ENCODE assay signal across 8 cellular contexts in the genomic region with DNA sequence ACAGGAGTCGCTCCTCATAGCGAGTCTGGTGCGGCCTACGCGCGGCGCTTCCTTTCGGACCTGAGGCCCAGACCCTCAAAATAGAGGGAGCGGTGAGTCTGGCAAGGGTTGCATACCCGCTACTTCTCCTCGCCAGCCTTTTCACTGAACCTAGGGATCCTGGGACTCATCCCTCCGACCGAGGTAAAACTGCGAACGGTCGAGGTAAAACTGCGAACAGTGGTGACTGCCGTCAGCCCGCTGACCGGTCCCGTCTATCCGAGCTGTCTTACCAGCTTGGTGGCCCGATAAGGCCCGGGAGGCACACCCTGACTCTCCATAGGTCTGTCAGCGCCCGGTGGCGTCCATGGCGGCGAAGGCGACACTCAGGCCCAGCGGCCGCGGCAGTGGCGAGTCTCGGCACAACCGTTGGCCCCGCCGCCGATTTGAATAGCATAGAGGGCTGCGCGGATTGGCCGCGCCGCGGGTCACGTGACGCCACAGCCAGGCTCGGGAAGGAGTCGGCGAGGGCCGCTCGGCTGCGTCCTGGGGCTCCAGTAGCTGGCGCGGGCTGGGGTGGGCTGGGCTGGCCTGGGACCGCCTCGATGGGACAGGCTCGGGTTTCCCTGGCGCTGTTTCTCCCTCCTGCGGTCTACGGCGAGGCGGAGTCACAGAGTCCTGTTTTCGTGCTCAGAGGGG. TPM values are rescaled to one million over a fixed set of nuclear protein-coding genes. Genes with fewer than 3 reads are reported as not detected.
DNase-seq lines count a peak whose midpoint lies in the region; ATAC-seq, FAIRE-seq and TF ChIP-seq lines count a peak whose summit lies in the region.

A gene with protein sequence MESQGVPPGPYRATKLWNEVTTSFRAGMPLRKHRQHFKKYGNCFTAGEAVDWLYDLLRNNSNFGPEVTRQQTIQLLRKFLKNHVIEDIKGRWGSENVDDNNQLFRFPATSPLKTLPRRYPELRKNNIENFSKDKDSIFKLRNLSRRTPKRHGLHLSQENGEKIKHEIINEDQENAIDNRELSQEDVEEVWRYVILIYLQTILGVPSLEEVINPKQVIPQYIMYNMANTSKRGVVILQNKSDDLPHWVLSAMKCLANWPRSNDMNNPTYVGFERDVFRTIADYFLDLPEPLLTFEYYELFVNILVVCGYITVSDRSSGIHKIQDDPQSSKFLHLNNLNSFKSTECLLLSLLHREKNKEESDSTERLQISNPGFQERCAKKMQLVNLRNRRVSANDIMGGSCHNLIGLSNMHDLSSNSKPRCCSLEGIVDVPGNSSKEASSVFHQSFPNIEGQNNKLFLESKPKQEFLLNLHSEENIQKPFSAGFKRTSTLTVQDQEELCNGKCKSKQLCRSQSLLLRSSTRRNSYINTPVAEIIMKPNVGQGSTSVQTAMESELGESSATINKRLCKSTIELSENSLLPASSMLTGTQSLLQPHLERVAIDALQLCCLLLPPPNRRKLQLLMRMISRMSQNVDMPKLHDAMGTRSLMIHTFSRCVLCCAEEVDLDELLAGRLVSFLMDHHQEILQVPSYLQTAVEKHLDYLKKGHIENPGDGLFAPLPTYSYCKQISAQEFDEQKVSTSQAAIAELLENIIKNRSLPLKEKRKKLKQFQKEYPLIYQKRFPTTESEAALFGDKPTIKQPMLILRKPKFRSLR (minus strand): TSS at position 403 of the 678 bp plus-strand sequence. CDS start 83 bp downstream, at position 320.

- H3K27ac ChIP-seq in 22Rv1 (peak within 1 kb of the TSS; percentile 81), iPS-18a (ENCODE audit: low read length) (peak within 1 kb of the TSS; percentile 84), skeletal muscle tissue (ENCODE audit: low read depth, low read length) (no peak within 1 kb of the TSS)

- H3K4me1 ChIP-seq in iPS-18a (ENCODE audit: control insufficient read depth, low read depth, low read length) (peaks cover 12% of the 10 kb centered on the region), skeletal muscle tissue (ENCODE audit: control insufficient read depth in 3 of 3, insufficient read depth in 3 of 3, low read length in 3 of 3) (peaks cover 10 to 16% (median 12%) of the 10 kb centered on the region in 3 donors)

- H3K27me3 ChIP-seq in iPS-18a (ENCODE audit: control insufficient read depth, insufficient read depth, low read length) = no peaks in the 10 kb centered on the region
- H3K27me3 ChIP-seq in skeletal muscle tissue (ENCODE audit: control insufficient read depth in 3 of 3, insufficient read depth in 3 of 3, low read length in 3 of 3) = no peaks in the 10 kb centered on the region

- peak; percentile 62 for DNase-seq in NCI-H2081 treated with DMSO at 0.1 percent for 48 hours (lab: John Stamatoyannopoulos, UW)
- peak; percentile 79 for DNase-seq in brain pericyte (ENCODE audit: low read depth, low spot score)

- H3K9me3 ChIP-seq in iPS-18a (ENCODE audit: control insufficient read depth, low read depth, low read length) (no peaks in the 10 kb centered on the region), skeletal muscle tissue (ENCODE audit: control insufficient read depth in 3 of 3, low read length in 3 of 3) (no peaks in the 10 kb centered on the region)

- peaks cover 11% of the 10 kb centered on the region for H3K36me3 ChIP-seq in iPS-18a (ENCODE audit: control insufficient read depth, low read depth, low read length)
- H3K36me3 ChIP-seq in skeletal muscle tissue (ENCODE audit: control insufficient read depth in 3 of 3, insufficient read depth in 3 of 3, low read length in 3 of 3) = no peaks in the 10 kb centered on the region

- peak within 1 kb of the TSS; percentile 89 for H3K4me3 ChIP-seq in iPS-18a (ENCODE audit: low read length)
- H3K4me3 ChIP-seq in skeletal muscle tissue (ENCODE audit: low read length in 3 of 3) = peak within 1 kb of the TSS; percentile 76 to 90 (median 84)

- peak within 1 kb of the TSS; percentile 97 for H3K9ac ChIP-seq in iPS-18a (ENCODE audit: low read length)
- H3K9ac ChIP-seq in skeletal muscle tissue (ENCODE audit: low read depth in 1 of 3, low read length in 3 of 3) = peak within 1 kb of the TSS; percentile 41 to 77 (median 75)

- peak; percentile 46 for FAIRE-seq in TTC549 (lab: Jason Lieb, UNC)

- ATAC-seq in GM18517 (IDR thresholded peaks at IDR 0.05; ENCODE audit: unreplicated experiment) (peak; percentile 95), HG03039 (IDR thresholded peaks at IDR 0.05; ENCODE audit: unreplicated experiment) (peak; percentile 98)

- TF ChIP-seq CTCF in 22Rv1 (IDR thresholded peaks at IDR 0.05) = no peak

RNA-seq across cellular contexts. Expression of the gene that starts here (rescaled TPM):
- 3.1 TPM for total RNA-seq in skeletal muscle tissue
